1 cellular context compared by ENCODE assay signal in genomic region chr2:232885264-232885961, GRCh38.
TF ChIP-seq lines count a peak whose summit lies in the region.

No MANE protein-coding gene starts in this region.

TF ChIP-seq in IMR-90, 13 proteins besides CTCF, POLR2A, EP300 and RAD21:
- TF ChIP-seq, protein P1, sequence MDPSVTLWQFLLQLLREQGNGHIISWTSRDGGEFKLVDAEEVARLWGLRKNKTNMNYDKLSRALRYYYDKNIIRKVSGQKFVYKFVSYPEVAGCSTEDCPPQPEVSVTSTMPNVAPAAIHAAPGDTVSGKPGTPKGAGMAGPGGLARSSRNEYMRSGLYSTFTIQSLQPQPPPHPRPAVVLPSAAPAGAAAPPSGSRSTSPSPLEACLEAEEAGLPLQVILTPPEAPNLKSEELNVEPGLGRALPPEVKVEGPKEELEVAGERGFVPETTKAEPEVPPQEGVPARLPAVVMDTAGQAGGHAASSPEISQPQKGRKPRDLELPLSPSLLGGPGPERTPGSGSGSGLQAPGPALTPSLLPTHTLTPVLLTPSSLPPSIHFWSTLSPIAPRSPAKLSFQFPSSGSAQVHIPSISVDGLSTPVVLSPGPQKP (IDR thresholded peaks at IDR 0.05; ENCODE audit: borderline replicate concordance, low read depth, low read length): no peak
- TF ChIP-seq USF2 (IDR thresholded peaks at IDR 0.05; ENCODE audit: low read depth, low read length) (no peak), SMC3 (IDR thresholded peaks at IDR 0.05; ENCODE audit: low read depth, low read length) (no peak), FOS (IDR thresholded peaks at IDR 0.05; ENCODE audit: low read depth, low read length) (no peak), RFX5 (IDR thresholded peaks at IDR 0.05; ENCODE audit: low read depth, low read length) (no peak), CEBPB (IDR thresholded peaks at IDR 0.05; ENCODE audit: low read depth, low read length) (no peak), NFE2L2 (IDR thresholded peaks at IDR 0.05; ENCODE audit: low read depth, low read length) (no peak), RCOR1 (IDR thresholded peaks at IDR 0.05; ENCODE audit: insufficient replicate concordance, low read length) (no peak), MAFK (IDR thresholded peaks at IDR 0.05; ENCODE audit: low read depth, low read length) (no peak), CHD1 (IDR thresholded peaks at IDR 0.05; ENCODE audit: low read depth, low read length) (no peak), BHLHE40 (IDR thresholded peaks at IDR 0.05; ENCODE audit: low read depth, low read length) (no peak), MAZ (IDR thresholded peaks at IDR 0.05; ENCODE audit: borderline replicate concordance, low read depth, low read length) (no peak), MXI1 (IDR thresholded peaks at IDR 0.05; ENCODE audit: borderline replicate concordance, low read depth, low read length) (no peak)
